ENCODE assay signal across 1 cellular context in genomic region chr15:69502470-69503045, GRCh38.
TF ChIP-seq lines count a peak whose summit lies in the region.

No MANE protein-coding gene starts in this region.

TF ChIP-seq in K562, 482 proteins besides CTCF, POLR2A, EP300 and RAD21:
- TF ChIP-seq BCLAF1 (IDR thresholded peaks at IDR 0.05; ENCODE audit: borderline replicate concordance in 1 of 2, control insufficient read depth in 1 of 2, low read depth in 2 of 2, low read length in 1 of 2) (no peak), HNRNPUL1 (IDR thresholded peaks at IDR 0.05; ENCODE audit: low read length) (no peak), ZNF76 (CRISPR knock-in tag; IDR thresholded peaks at IDR 0.05; ENCODE audit: borderline replicate concordance) (no peak), CTCFL (IDR thresholded peaks at IDR 0.05; ENCODE audit: borderline replicate concordance, insufficient read depth, low read depth, low read length, poor library complexity, severe bottlenecking) (peak; percentile 18), CHD4 (IDR thresholded peaks at IDR 0.05; ENCODE audit: insufficient read depth, insufficient replicate concordance, low read depth, low read length, poor library complexity, severe bottlenecking) (no peak), RNF2 (IDR thresholded peaks at IDR 0.05) (no peak)
TF ChIP-seq in K562: peak in this region for 1.
